ENCODE assay signal across 8 cellular contexts in genomic region chr18:63367241-63367953, GRCh38. TPM values are rescaled to one million over a fixed set of nuclear protein-coding genes. Genes with fewer than 3 reads are reported as not detected.
DNase-seq lines count a peak whose midpoint lies in the region; ATAC-seq and TF ChIP-seq lines count a peak whose summit lies in the region.

No MANE protein-coding gene starts in this region.

- H3K79me2 ChIP-seq in OCI-LY7 (ENCODE audit: insufficient read depth, low read depth, low read length) = no peaks in the 10 kb centered on the region

- BruUV-seq in OCI-LY7 (replicated peaks; lab: Mats Ljungman, UMichigan) = no TSS peak

- H3K4me2 ChIP-seq in OCI-LY7 (ENCODE audit: low read length) = peak overlapping the region; percentile 99

- POLR2A ChIA-PET in OCI-LY7 (lab: Charles Lee) = interaction anchor here (0.6 kb wide), 1 partner anchor 644 kb away, joined by 3 read pairs; no protein-coding TSS in a partner anchor

- no peaks in the 10 kb centered on the region for H3K9me3 ChIP-seq in OCI-LY7 (ENCODE audit: low read length)
- no peaks in the 10 kb centered on the region for H3K9me3 ChIP-seq in mononuclear cell (ENCODE audit: low read depth, low read length)

- H3K27ac ChIP-seq in OCI-LY7 (ENCODE audit: low read depth, low read length, poor library complexity, severe bottlenecking) = no peak overlapping the region
- peak overlapping the region; percentile 90 for H3K27ac ChIP-seq in epithelial cell of prostate

- H3K4me3 ChIP-seq in OCI-LY7 (ENCODE audit: low read depth, low read length, poor library complexity, severe bottlenecking) = peak overlapping the region; percentile 85
- H3K4me3 ChIP-seq in mononuclear cell (ENCODE audit: low read length) = peak overlapping the region; percentile 72

- no peaks in the 10 kb centered on the region for H3K9me2 ChIP-seq in OCI-LY7 (ENCODE audit: insufficient read depth, low read length)

- peaks cover 1% of the 10 kb centered on the region; the same call in 1 of the 2 replicates for H3K36me3 ChIP-seq in OCI-LY7 (ENCODE audit: insufficient read depth, low read length)

- peak; percentile 89 for ATAC-seq in GM21526 (IDR thresholded peaks at IDR 0.05; ENCODE audit: low FRiP score, unreplicated experiment)

- no peaks in the 10 kb centered on the region for H4K20me1 ChIP-seq in OCI-LY7 (ENCODE audit: insufficient read depth, low read length)

- no peaks in the 10 kb centered on the region for H3K27me3 ChIP-seq in mononuclear cell (ENCODE audit: insufficient read depth, low read length)

- peak; percentile 93 for DNase-seq in DMS 273 treated with DMSO at 0.1 percent for 48 hours (lab: John Stamatoyannopoulos, UW)
- DNase-seq in HuH-7 (ENCODE audit: low spot score) = peak; percentile 80
- DNase-seq in OCI-LY7 (ENCODE audit: low spot score) = peak; percentile 65
- peak; percentile 83 for DNase-seq in activated T-cell treated with anti-CD3 and anti-CD28 coated beads for 48 hours (ENCODE audit: low read depth)
- peak; percentile 90 for DNase-seq in epithelial cell of prostate (ENCODE audit: low read depth, low spot score)
- peak; percentile 52 to 53 for DNase-seq in stimulated activated CD8-positive, alpha-beta memory T cell treated with anti-CD3 and anti-CD28 coated beads, Interleukin-4, amount 100 ng/mL, for 1 hour (ENCODE audit: low read depth in 2 of 2, low spot score in 1 of 2)

- H2AFZ ChIP-seq in OCI-LY7 (ENCODE audit: low read length) = peak overlapping the region; percentile 89

- CTCF ChIA-PET in OCI-LY7 (lab: Charles Lee; ENCODE audit: unreplicated experiment) = no interaction called here

- H3K4me1 ChIP-seq in OCI-LY7 (ENCODE audit: insufficient read depth, low read length, poor library complexity, severe bottlenecking) (no peaks in the 10 kb centered on the region), mononuclear cell (ENCODE audit: insufficient read depth, low read length) (peaks cover 28% of the 10 kb centered on the region)

- no peak for TF ChIP-seq CTCF in OCI-LY7 (conservative IDR thresholded peaks at IDR 0.05; ENCODE audit: low read length)

- intact Hi-C loops in OCI-LY7 (cut with micrococcal nuclease; ENCODE audit: unreplicated experiment) = loop anchor here (2.0 kb wide), 1 partner anchor 55 kb away; the partner anchor contains the start of gene VPS4B

RNA-seq across cellular contexts. Expression of gene KDSR, which starts 0.4 kb away (rescaled TPM):
- total RNA-seq in OCI-LY7 (2014; rRNA removed; shearing (Covaris generic)) = 6.5 and 7.1 TPM in 2 replicates
- total RNA-seq in OCI-LY7 (2022) = 13.4 and 14.6 TPM in 2 replicates
- total RNA-seq in mononuclear cell = 16.9 TPM

RNA-seq across cellular contexts. Expression of gene BCL2, which starts 47.8 kb away (rescaled TPM):
- 1.4 and 1.9 TPM in 2 replicates for total RNA-seq in OCI-LY7 (2014; rRNA removed; shearing (Covaris generic))
- total RNA-seq in OCI-LY7 (2022) (2.5 and 3.0 TPM in 2 replicates), mononuclear cell (78.2 TPM)

RNA-seq across cellular contexts. Expression of gene VPS4B, which starts 54.9 kb away (rescaled TPM):
- 10.7 and 12.3 TPM in 2 replicates for total RNA-seq in OCI-LY7 (2014; rRNA removed; shearing (Covaris generic))
- total RNA-seq in OCI-LY7 (2022) = 22.9 and 26.1 TPM in 2 replicates
- 40.8 TPM for total RNA-seq in mononuclear cell

Comparison
In these comparisons a context has a peak if more than half of its experiments do, and no peak if none do; other contexts are left out.
1. RNA of gene BCL2, which starts 47.8 kb away (total RNA-seq): 78.2 TPM in mononuclear cell (single experiment); 1.4 to 3.0 TPM in OCI-LY7; every median in the first group is over 10 times any median in the second.
2. Peak in every context shown above with its lines, with median percentiles within 50 percentile points of each other: DNase-seq.